Comparison of ENCODE assay signal across 9 cellular contexts in genomic region chr3:31106912-31107311, GRCh38.
DNase-seq lines count a peak whose midpoint lies in the region; ATAC-seq and TF ChIP-seq lines count a peak whose summit lies in the region.
"Had no signal": no experiment of that assay in that cellular context is flagged by ENCODE, and none has a peak within 500 bp of the region (broad histone marks: within the 10 kb centered on the region; RNA-seq: fewer than 3 reads in every experiment).

No MANE protein-coding gene starts in this region.

- no peaks in the 10 kb centered on the region for H3K27me3 ChIP-seq in CD8-positive, alpha-beta T cell (ENCODE audit: insufficient read depth, low read length)

- H3K4me3 ChIP-seq in CD8-positive, alpha-beta T cell (ENCODE audit: low read depth, low read length): no peak overlapping the region

- H3K9me3 ChIP-seq in CD8-positive, alpha-beta T cell (ENCODE audit: low read length): no peaks in the 10 kb centered on the region

- peaks cover 2% of the 10 kb centered on the region for H3K27me3 Mint-ChIP-seq in T-helper 2 cell treated with Interferon-gamma antibody and Interleukin-4, amounts not matched to agents 5 μg/mL and 100 μg/mL, for 36 hours (ENCODE audit: low read depth)
- no peaks in the 10 kb centered on the region for H3K27me3 Mint-ChIP-seq in CD8-positive, alpha-beta T cell (ENCODE audit: low read depth)

- POLR2A ChIA-PET in CD8-positive, alpha-beta T cell (lab: Charles Lee): no interaction called here

- peaks cover 1% of the 10 kb centered on the region for H3K36me3 Mint-ChIP-seq in T-helper 2 cell treated with Interferon-gamma antibody and Interleukin-4, amounts not matched to agents 5 μg/mL and 100 μg/mL, for 36 hours (ENCODE audit: low read depth)
- H3K36me3 Mint-ChIP-seq in CD8-positive, alpha-beta T cell: no peaks in the 10 kb centered on the region

- no peak overlapping the region for H3K27ac ChIP-seq in CD8-positive, alpha-beta T cell (ENCODE audit: low read depth, low read length)

- peaks cover 16% of the 10 kb centered on the region for H3K4me1 Mint-ChIP-seq in T-helper 2 cell treated with Interferon-gamma antibody and Interleukin-4, amounts not matched to agents 5 μg/mL and 100 μg/mL, for 36 hours (ENCODE audit: low read depth)
- H3K4me1 Mint-ChIP-seq in CD8-positive, alpha-beta T cell (ENCODE audit: low read depth): no peaks in the 10 kb centered on the region

- no peaks in the 10 kb centered on the region for H3K36me3 ChIP-seq in CD8-positive, alpha-beta T cell (ENCODE audit: insufficient read depth, low read length)

- CTCF ChIA-PET in CD8-positive, alpha-beta T cell (lab: Charles Lee): no interaction called here

- no peak overlapping the region for H3K4me3 Mint-ChIP-seq in T-helper 2 cell treated with Interferon-gamma antibody and Interleukin-4, amounts not matched to agents 5 μg/mL and 100 μg/mL, for 36 hours
- no peak overlapping the region for H3K4me3 Mint-ChIP-seq in CD8-positive, alpha-beta T cell

- peak; percentile 20 for DNase-seq in T-helper 2 cell treated with Interferon-gamma antibody and Interleukin-4, amounts not matched to agents 5 μg/mL and 100 μg/mL, for 36 hours (ENCODE audit: low spot score)
- DNase-seq in NCI-H2029 treated with DMSO at 0.1 percent for 48 hours (lab: John Stamatoyannopoulos, UW) (no peak), activated gamma-delta T cell (lab: John Stamatoyannopoulos, UW) (no peak), GM03348 (ENCODE audit: low spot score) (no peak)
- no peak for DNase-seq in CD8-positive, alpha-beta T cell
- DNase-seq: effector memory CD4-positive, alpha-beta T cell had no signal

- no peak for TF ChIP-seq CTCF in CD8-positive, alpha-beta T cell (IDR thresholded peaks at IDR 0.05)

- intact Hi-C loops in CD8-positive, alpha-beta T cell (cut with DNase I, micrococcal nuclease): no loop called here

- H3K27ac Mint-ChIP-seq in T-helper 2 cell treated with Interferon-gamma antibody and Interleukin-4, amounts not matched to agents 5 μg/mL and 100 μg/mL, for 36 hours: no peak overlapping the region
- no peak overlapping the region for H3K27ac Mint-ChIP-seq in CD8-positive, alpha-beta T cell

- H3K4me1 ChIP-seq in CD8-positive, alpha-beta T cell (ENCODE audit: insufficient read depth, low read length): no peaks in the 10 kb centered on the region

- H3K9me3 Mint-ChIP-seq in T-helper 2 cell treated with Interferon-gamma antibody and Interleukin-4, amounts not matched to agents 5 μg/mL and 100 μg/mL, for 36 hours: peaks cover 3% of the 10 kb centered on the region
- H3K9me3 Mint-ChIP-seq in CD8-positive, alpha-beta T cell: no peaks in the 10 kb centered on the region

- ATAC-seq in GM18502 (IDR thresholded peaks at IDR 0.05; ENCODE audit: poor library complexity, unreplicated experiment): peak; percentile 93
- ATAC-seq in GM19438 (IDR thresholded peaks at IDR 0.05; ENCODE audit: low read depth, unreplicated experiment): peak; percentile 94
- peak; percentile 93 for ATAC-seq in HG02973 (IDR thresholded peaks at IDR 0.05; ENCODE audit: unreplicated experiment)
- ATAC-seq in CD8-positive, alpha-beta T cell: no peak
